Comparison of ENCODE assay signal across 29 cellular contexts in the genomic region with DNA sequence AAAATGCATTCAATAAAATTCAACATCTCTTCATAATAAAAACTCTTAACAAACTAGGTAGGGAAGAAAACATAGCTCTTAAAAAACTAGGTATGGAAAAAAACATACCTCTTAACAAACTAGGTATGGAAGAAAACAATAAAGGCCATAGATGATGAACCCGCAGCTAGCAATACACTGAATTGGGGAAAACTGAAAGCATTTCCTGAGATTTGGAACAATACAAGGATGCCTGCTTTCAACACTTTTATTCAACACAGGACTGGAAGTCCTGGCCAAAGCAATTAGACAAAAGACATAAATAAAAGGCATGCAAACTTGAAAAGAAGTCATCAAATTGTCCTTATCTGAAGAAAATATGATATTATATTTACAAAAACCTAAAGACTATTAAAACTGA.
"Had no signal": no experiment of that assay in that cellular context is flagged by ENCODE, and none has a peak within 500 bp of the region (broad histone marks: within the 10 kb centered on the region; RNA-seq: fewer than 3 reads in every experiment).

No MANE protein-coding gene starts in this region.

- ATAC-seq: activated CD4-positive, alpha-beta T cell treated with anti-CD3 and anti-CD28 coated beads for 36 hours; activated CD8-positive, alpha-beta memory T cell treated with anti-CD3 and anti-CD28 coated beads, Interleukin-2, amount 10 ng/mL, durations not matched to agents 7 days and 5 days; activated CD8-positive, alpha-beta T cell treated with anti-CD3 and anti-CD28 coated beads, Interleukin-2, amount 10 ng/mL, durations not matched to agents 7 days and 5 days; activated naive CD4-positive, alpha-beta T cell treated with anti-CD3 and anti-CD28 coated beads, Interleukin-2, amount 50 U/mL, for 72 hours; gastroesophageal sphincter; heart right ventricle had no signal

- H3K9me3 Mint-ChIP-seq: activated CD4-positive, alpha-beta T cell treated with anti-CD3 and anti-CD28 coated beads, Interleukin-2, amount 10 ng/mL, durations not matched to agents 24 days and 14 days; activated naive CD4-positive, alpha-beta T cell treated with anti-CD3 and anti-CD28 coated beads, Interleukin-2, amount 10 ng/mL, durations not matched to agents 7 days and 5 days; central memory CD8-positive, alpha-beta T cell; dendritic cell treated with granulocyte-macrophage colony-stimulating factor and Interleukin-4, amounts not matched to agents 40 ng/mL and 50 ng/mL, for 4 days had no signal

- FAIRE-seq: bronchial epithelial cell, endometrium had no signal

- H3K27me3 Mint-ChIP-seq: activated CD4-positive, alpha-beta memory T cell treated with anti-CD3 and anti-CD28 coated beads for 36 hours; activated CD4-positive, alpha-beta T cell treated with anti-CD3 and anti-CD28 coated beads for 36 hours; activated CD4-positive, alpha-beta T cell treated with anti-CD3 and anti-CD28 coated beads, Interleukin-2, amount 10 ng/mL, durations not matched to agents 24 days and 14 days; activated CD8-positive, alpha-beta memory T cell treated with anti-CD3 and anti-CD28 coated beads, Interleukin-2, amount 10 ng/mL, durations not matched to agents 7 days and 5 days; activated naive CD4-positive, alpha-beta T cell treated with anti-CD3 and anti-CD28 coated beads, Interleukin-2, amount 10 ng/mL, durations not matched to agents 7 days and 5 days; brain; central memory CD8-positive, alpha-beta T cell had no signal

- H3K4me3 ChIP-seq: ascending aorta, coronary artery, esophagus muscularis mucosa, gastroesophageal sphincter, heart right ventricle had no signal

- DNase-seq: activated CD4-positive, alpha-beta memory T cell treated with anti-CD3 and anti-CD28 coated beads for 36 hours; activated CD4-positive, alpha-beta T cell treated with anti-CD3 and anti-CD28 coated beads for 36 hours; activated CD4-positive, alpha-beta T cell treated with anti-CD3 and anti-CD28 coated beads, Interleukin-2, amount 10 ng/mL, durations not matched to agents 24 days and 14 days; activated CD4-positive, CD25-positive, alpha-beta regulatory T cell; activated CD4-positive, CD25-positive, alpha-beta regulatory T cell treated with anti-CD3 and anti-CD28 coated beads, Interleukin-2, amount 50 U/mL, for 72 hours; activated CD8-positive, alpha-beta memory T cell treated with anti-CD3 and anti-CD28 coated beads, Interleukin-2, amount 10 ng/mL, durations not matched to agents 7 days and 5 days; activated CD8-positive, alpha-beta memory T cell treated with anti-CD3 and anti-CD28 coated beads, Interleukin-2, amount 50 U/mL, for 4 hours; activated CD8-positive, alpha-beta T cell treated with anti-CD3 and anti-CD28 coated beads, Interleukin-2, amount 10 ng/mL, durations not matched to agents 7 days and 5 days; activated gamma-delta T cell; activated naive CD4-positive, alpha-beta T cell; activated naive CD4-positive, alpha-beta T cell treated with anti-CD3 and anti-CD28 coated beads, Interleukin-2, amount 10 ng/mL, durations not matched to agents 7 days and 5 days; activated naive CD8-positive, alpha-beta T cell treated with anti-CD3 and anti-CD28 coated beads, Interleukin-2, amount 10 ng/mL, durations not matched to agents 7 days and 5 days; activated T-cell treated with anti-CD3 and anti-CD28 coated beads, Interleukin-2, amount 50 U/mL, for 1 hour; activated T-cell treated with anti-CD3 and anti-CD28 coated beads, Interleukin-2, amount 50 U/mL, for 48 hours; effector CD8-positive, alpha-beta T cell; erythroblast; foreskin melanocyte; heart right ventricle; T-helper 2 cell had no signal

- H3K36me3 Mint-ChIP-seq: activated naive CD4-positive, alpha-beta T cell treated with anti-CD3 and anti-CD28 coated beads, Interleukin-2, amount 10 ng/mL, durations not matched to agents 7 days and 5 days had no signal

- H3K4me3 Mint-ChIP-seq: activated CD4-positive, alpha-beta memory T cell treated with anti-CD3 and anti-CD28 coated beads for 36 hours; activated CD4-positive, alpha-beta T cell treated with anti-CD3 and anti-CD28 coated beads for 36 hours; activated CD4-positive, alpha-beta T cell treated with anti-CD3 and anti-CD28 coated beads, Interleukin-2, amount 10 ng/mL, durations not matched to agents 24 days and 14 days; activated CD8-positive, alpha-beta memory T cell treated with anti-CD3 and anti-CD28 coated beads, Interleukin-2, amount 10 ng/mL, durations not matched to agents 7 days and 5 days; activated CD8-positive, alpha-beta T cell treated with anti-CD3 and anti-CD28 coated beads, Interleukin-2, amount 10 ng/mL, durations not matched to agents 7 days and 5 days; activated naive CD4-positive, alpha-beta T cell treated with anti-CD3 and anti-CD28 coated beads, Interleukin-2, amount 10 ng/mL, durations not matched to agents 7 days and 5 days; activated naive CD8-positive, alpha-beta T cell treated with anti-CD3 and anti-CD28 coated beads, Interleukin-2, amount 10 ng/mL, durations not matched to agents 7 days and 5 days; brain; central memory CD8-positive, alpha-beta T cell; dendritic cell treated with granulocyte-macrophage colony-stimulating factor and Interleukin-4, amounts not matched to agents 40 ng/mL and 50 ng/mL, for 4 days had no signal

- H3K27ac Mint-ChIP-seq: activated CD4-positive, alpha-beta memory T cell treated with anti-CD3 and anti-CD28 coated beads for 36 hours; activated CD4-positive, alpha-beta T cell treated with anti-CD3 and anti-CD28 coated beads for 36 hours; activated CD4-positive, alpha-beta T cell treated with anti-CD3 and anti-CD28 coated beads, Interleukin-2, amount 10 ng/mL, durations not matched to agents 24 days and 14 days; activated CD8-positive, alpha-beta memory T cell treated with anti-CD3 and anti-CD28 coated beads, Interleukin-2, amount 10 ng/mL, durations not matched to agents 7 days and 5 days; activated CD8-positive, alpha-beta T cell treated with anti-CD3 and anti-CD28 coated beads, Interleukin-2, amount 10 ng/mL, durations not matched to agents 7 days and 5 days; activated naive CD4-positive, alpha-beta T cell treated with anti-CD3 and anti-CD28 coated beads, Interleukin-2, amount 10 ng/mL, durations not matched to agents 7 days and 5 days; activated naive CD4-positive, alpha-beta T cell treated with anti-CD3 and anti-CD28 coated beads, Interleukin-2, amount 50 U/mL, for 72 hours; activated naive CD8-positive, alpha-beta T cell treated with anti-CD3 and anti-CD28 coated beads, Interleukin-2, amount 10 ng/mL, durations not matched to agents 7 days and 5 days; dendritic cell treated with granulocyte-macrophage colony-stimulating factor and Interleukin-4, amounts not matched to agents 40 ng/mL and 50 ng/mL, for 4 days had no signal

- H3K4me1 Mint-ChIP-seq: activated CD4-positive, alpha-beta T cell treated with anti-CD3 and anti-CD28 coated beads for 36 hours; activated CD4-positive, alpha-beta T cell treated with anti-CD3 and anti-CD28 coated beads, Interleukin-2, amount 10 ng/mL, durations not matched to agents 24 days and 14 days; activated naive CD4-positive, alpha-beta T cell treated with anti-CD3 and anti-CD28 coated beads, Interleukin-2, amount 10 ng/mL, durations not matched to agents 7 days and 5 days; brain; central memory CD8-positive, alpha-beta T cell had no signal
